Comparison of ENCODE assay signal across 1 cellular context in the genomic region with DNA sequence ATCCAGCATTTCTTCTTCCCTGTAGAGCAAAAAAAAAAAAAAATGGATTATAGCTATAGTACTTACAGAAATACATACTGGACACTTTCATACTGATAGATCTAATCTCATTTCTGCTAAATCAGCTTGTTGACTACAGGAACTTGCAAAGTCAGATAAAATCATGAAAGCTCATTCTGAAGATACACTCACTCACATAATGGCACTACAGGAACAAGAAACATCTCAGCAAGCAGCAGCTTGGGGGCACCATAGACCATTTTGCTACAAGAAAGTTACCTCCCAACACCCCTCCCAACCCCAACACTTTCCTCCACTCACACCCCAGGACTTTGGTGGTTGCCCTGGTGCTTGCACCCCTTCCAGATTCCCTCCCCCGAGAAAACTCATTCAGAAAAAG.
TF ChIP-seq lines count a peak whose summit lies in the region.

No MANE protein-coding gene starts in this region.

TF ChIP-seq in HepG2, 621 proteins besides CTCF, POLR2A, EP300 and RAD21 (continued from another document):
- TF ChIP-seq, protein P1, sequence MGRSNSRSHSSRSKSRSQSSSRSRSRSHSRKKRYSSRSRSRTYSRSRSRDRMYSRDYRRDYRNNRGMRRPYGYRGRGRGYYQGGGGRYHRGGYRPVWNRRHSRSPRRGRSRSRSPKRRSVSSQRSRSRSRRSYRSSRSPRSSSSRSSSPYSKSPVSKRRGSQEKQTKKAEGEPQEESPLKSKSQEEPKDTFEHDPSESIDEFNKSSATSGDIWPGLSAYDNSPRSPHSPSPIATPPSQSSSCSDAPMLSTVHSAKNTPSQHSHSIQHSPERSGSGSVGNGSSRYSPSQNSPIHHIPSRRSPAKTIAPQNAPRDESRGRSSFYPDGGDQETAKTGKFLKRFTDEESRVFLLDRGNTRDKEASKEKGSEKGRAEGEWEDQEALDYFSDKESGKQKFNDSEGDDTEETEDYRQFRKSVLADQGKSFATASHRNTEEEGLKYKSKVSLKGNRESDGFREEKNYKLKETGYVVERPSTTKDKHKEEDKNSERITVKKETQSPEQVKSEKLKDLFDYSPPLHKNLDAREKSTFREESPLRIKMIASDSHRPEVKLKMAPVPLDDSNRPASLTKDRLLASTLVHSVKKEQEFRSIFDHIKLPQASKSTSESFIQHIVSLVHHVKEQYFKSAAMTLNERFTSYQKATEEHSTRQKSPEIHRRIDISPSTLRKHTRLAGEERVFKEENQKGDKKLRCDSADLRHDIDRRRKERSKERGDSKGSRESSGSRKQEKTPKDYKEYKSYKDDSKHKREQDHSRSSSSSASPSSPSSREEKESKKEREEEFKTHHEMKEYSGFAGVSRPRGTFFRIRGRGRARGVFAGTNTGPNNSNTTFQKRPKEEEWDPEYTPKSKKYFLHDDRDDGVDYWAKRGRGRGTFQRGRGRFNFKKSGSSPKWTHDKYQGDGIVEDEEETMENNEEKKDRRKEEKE (IDR thresholded peaks at IDR 0.05), result no peak
